In the genomic region with DNA sequence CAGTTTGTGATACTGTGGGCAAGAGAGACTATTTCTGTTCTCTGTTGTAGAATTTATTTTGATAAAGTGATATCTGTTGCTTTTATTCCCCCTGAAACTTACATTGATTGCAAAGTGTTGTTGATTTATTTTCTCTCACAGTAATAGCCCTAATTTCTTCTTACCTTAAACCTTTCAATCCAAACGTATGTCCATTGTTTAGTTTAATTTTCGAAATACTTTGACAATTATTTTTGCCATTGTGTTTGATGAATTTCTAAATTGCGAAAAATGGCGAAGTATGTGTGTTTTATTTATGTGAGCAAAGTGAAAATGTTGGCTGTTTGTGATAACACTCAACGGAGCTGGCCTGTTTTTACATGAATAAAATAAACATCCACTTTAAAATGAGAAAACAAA, we compare ENCODE assay signal across 1 cellular context.
TF ChIP-seq lines count a peak whose summit lies in the region.

No MANE protein-coding gene starts in this region.

TF ChIP-seq in K562, 482 proteins besides CTCF, POLR2A, EP300 and RAD21:
- TF ChIP-seq CTBP1 (IDR thresholded peaks at IDR 0.05; ENCODE audit: borderline replicate concordance) (no peak), ZNF583 (CRISPR knock-in tag; IDR thresholded peaks at IDR 0.05) (no peak), NCOR1 (IDR thresholded peaks at IDR 0.05) (0 out of 2 replicates have a peak, but pooled peaks have one; percentile 11), KDM4B (IDR thresholded peaks at IDR 0.05; ENCODE audit: borderline replicate concordance in 2 of 2, low read depth in 1 of 2) (peak in 1 of 2 experiments; percentile 96; a peak in 1 of 4 replicates), XRCC3 (IDR thresholded peaks at IDR 0.05) (0 out of 2 replicates have a peak, but pooled peaks have one; percentile 50), GATAD2B (IDR thresholded peaks at IDR 0.05; ENCODE audit: borderline replicate concordance) (0 out of 2 replicates have a peak, but pooled peaks have one; percentile 63), POLR2H (tag; IDR thresholded peaks at IDR 0.05; ENCODE audit: low read depth) (0 out of 2 replicates have a peak, but pooled peaks have one; percentile 79), SMARCC2 (IDR thresholded peaks at IDR 0.05; ENCODE audit: low read depth) (no peak), ZNF140 (CRISPR knock-in tag; IDR thresholded peaks at IDR 0.05) (no peak), RBFOX2 (IDR thresholded peaks at IDR 0.05; ENCODE audit: low read depth, low read length) (no peak), ZNF146 (CRISPR knock-in tag; IDR thresholded peaks at IDR 0.05; ENCODE audit: unreplicated experiment) (no peak), HDAC3 (IDR thresholded peaks at IDR 0.05; ENCODE audit: borderline replicate concordance, partially characterized antibody) (peak; percentile 37), ZNF318 (IDR thresholded peaks at IDR 0.05; ENCODE audit: borderline replicate concordance in 1 of 2, low read depth in 1 of 2) (peak in 1 of 2 experiments; percentile 51; a peak in 1 of 4 replicates), RFX1 (IDR thresholded peaks at IDR 0.05) (0 out of 2 replicates have a peak, but pooled peaks have one; percentile 10), ARNT (IDR thresholded peaks at IDR 0.05) (0 out of 4 replicates have a peak, but pooled peaks of 1 of the 2 experiments have one; percentile 42), BACH1 (tag; IDR thresholded peaks at IDR 0.05) (peak; percentile 58; the same call in 1 of the 2 replicates), TAL1 (IDR thresholded peaks at IDR 0.05) (0 out of 2 replicates have a peak, but pooled peaks have one; percentile 8), ZBTB8A (IDR thresholded peaks at IDR 0.05; ENCODE audit: partially characterized antibody) (peak; percentile 67)
- TF ChIP-seq, protein P1, sequence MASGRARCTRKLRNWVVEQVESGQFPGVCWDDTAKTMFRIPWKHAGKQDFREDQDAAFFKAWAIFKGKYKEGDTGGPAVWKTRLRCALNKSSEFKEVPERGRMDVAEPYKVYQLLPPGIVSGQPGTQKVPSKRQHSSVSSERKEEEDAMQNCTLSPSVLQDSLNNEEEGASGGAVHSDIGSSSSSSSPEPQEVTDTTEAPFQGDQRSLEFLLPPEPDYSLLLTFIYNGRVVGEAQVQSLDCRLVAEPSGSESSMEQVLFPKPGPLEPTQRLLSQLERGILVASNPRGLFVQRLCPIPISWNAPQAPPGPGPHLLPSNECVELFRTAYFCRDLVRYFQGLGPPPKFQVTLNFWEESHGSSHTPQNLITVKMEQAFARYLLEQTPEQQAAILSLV (tag; IDR thresholded peaks at IDR 0.05), result 0 out of 2 replicates have a peak, but pooled peaks have one; percentile 5
